9 cellular contexts compared by ENCODE assay signal in genomic region chr1:93446837-93447451, GRCh38. TPM values are rescaled to one million over a fixed set of nuclear protein-coding genes. Genes with fewer than 3 reads are reported as not detected.
DNase-seq lines count a peak whose midpoint lies in the region; ATAC-seq, FAIRE-seq and TF ChIP-seq lines count a peak whose summit lies in the region.
"Had no signal": no experiment of that assay in that cellular context is flagged by ENCODE, and none has a peak within 500 bp of the region (broad histone marks: within the 10 kb centered on the region; RNA-seq: fewer than 3 reads in every experiment).

No MANE protein-coding gene starts in this region.

- H3K4me1 ChIP-seq in K562 (replicated peaks in 1 of 2; ENCODE audit: control insufficient read depth in 2 of 2, insufficient read depth in 2 of 2, low read length in 2 of 2) = peaks cover 14 to 23% of the 10 kb centered on the region in 2 experiments; a peak in 4 of 5 replicates
- peaks cover 2 to 3% of the 10 kb centered on the region in 2 donors for H3K4me1 ChIP-seq in kidney (ENCODE audit: control insufficient read depth in 1 of 2, insufficient read depth in 1 of 2, low read depth in 1 of 2, low read length in 2 of 2)

- in situ Hi-C loops in K562 (cut with MboI) = loop anchor here (5.0 to 10.0 kb wide), 2 partner anchors 170 to 368 kb away; no protein-coding TSS in a partner anchor

- no peaks in the 10 kb centered on the region for H3K9me3 Mint-ChIP-seq in activated CD4-positive, alpha-beta T cell treated with anti-CD3 and anti-CD28 coated beads, Interleukin-2, amount 10 ng/mL, durations not matched to agents 24 days and 14 days
- H3K9me3 Mint-ChIP-seq in stimulated activated effector memory CD8-positive, alpha-beta T cell treated with anti-CD3 and anti-CD28 coated beads, Interleukin-12 subunit alpha, Interleukin-12 subunit beta, amount 100 ng/mL, for 72 hours = no peaks in the 10 kb centered on the region

- peak overlapping the region; percentile 96 for H3K4me2 ChIP-seq in K562 (ENCODE audit: insufficient read depth, low read length)

- H3K36me3 ChIP-seq in K562 (ENCODE audit: control insufficient read depth, insufficient read depth, low read length) = no peaks in the 10 kb centered on the region
- no peaks in the 10 kb centered on the region for H3K36me3 ChIP-seq in kidney (ENCODE audit: control insufficient read depth in 1 of 2, insufficient read depth in 2 of 2, low read length in 2 of 2)

- peak overlapping the region; percentile 89 for H3K4me3 ChIP-seq in K562
- H3K4me3 ChIP-seq in kidney (ENCODE audit: low read length in 2 of 2) = peak overlapping the region; percentile 93 to 97

- no peak for TF ChIP-seq RAD21 in K562 (CRISPR knock-in tag; conservative IDR thresholded peaks at IDR 0.05 in 1 of 2, IDR thresholded peaks at IDR 0.05 in 1 of 2)

- 14% methylated on average over 16 of the region's 16 CpGs for WGBS in K562 (ENCODE audit: insufficient coverage, low coverage, missing lambda C conversion rate)

- no peak for TF ChIP-seq CTCF in K562 (IDR thresholded peaks at IDR 0.05 in 2 of 3, conservative IDR thresholded peaks at IDR 0.05 in 1 of 3; ENCODE audit: insufficient read depth in 2 of 3, low read depth in 1 of 3, low read length in 3 of 3)
- no peak for TF ChIP-seq CTCF in kidney (IDR thresholded peaks at IDR 0.05; ENCODE audit: borderline replicate concordance, extremely low read depth, insufficient read depth)

- H3K36me3 Mint-ChIP-seq in activated CD4-positive, alpha-beta T cell treated with anti-CD3 and anti-CD28 coated beads, Interleukin-2, amount 10 ng/mL, durations not matched to agents 24 days and 14 days (ENCODE audit: low read depth) = peaks cover 2% of the 10 kb centered on the region
- no peaks in the 10 kb centered on the region for H3K36me3 Mint-ChIP-seq in stimulated activated effector memory CD8-positive, alpha-beta T cell treated with anti-CD3 and anti-CD28 coated beads, Interleukin-12 subunit alpha, Interleukin-12 subunit beta, amount 100 ng/mL, for 72 hours

- FAIRE-seq in K562 (lab: Jason Lieb, UNC) = peak; percentile 90
- no peak for FAIRE-seq in kidney (lab: Jason Lieb, UNC)
- FAIRE-seq: G401.6 had no signal

- H3K9me3 ChIP-seq in K562 (replicated peaks; ENCODE audit: control insufficient read depth, insufficient read depth, low read depth, low read length) (no peaks in the 10 kb centered on the region; the same call in 1 of the 2 replicates), kidney (ENCODE audit: control insufficient read depth in 1 of 2, low read length in 2 of 2) (no peaks in the 10 kb centered on the region)

- ATAC-seq in K562 = peak; percentile 32
- no peak for ATAC-seq in stimulated activated effector memory CD8-positive, alpha-beta T cell treated with anti-CD3 and anti-CD28 coated beads, Interleukin-12 subunit alpha, Interleukin-12 subunit beta, amount 100 ng/mL, for 72 hours

- H3K27ac Mint-ChIP-seq in activated CD4-positive, alpha-beta T cell treated with anti-CD3 and anti-CD28 coated beads, Interleukin-2, amount 10 ng/mL, durations not matched to agents 24 days and 14 days = peak overlapping the region; percentile 55
- H3K27ac Mint-ChIP-seq in stimulated activated effector memory CD8-positive, alpha-beta T cell treated with anti-CD3 and anti-CD28 coated beads, Interleukin-12 subunit alpha, Interleukin-12 subunit beta, amount 100 ng/mL, for 72 hours = no peak overlapping the region

- H2AFZ ChIP-seq in K562 (ENCODE audit: low read depth, low read length) = peak overlapping the region; percentile 96

- intact Hi-C loops in activated CD4-positive, alpha-beta T cell treated with anti-CD3 and anti-CD28 coated beads, Interleukin-2, amount 10 ng/mL, durations not matched to agents 24 days and 14 days (cut with micrococcal nuclease) = loop anchor here (10.0 kb wide), 1 partner anchor 238 kb away; the partner anchor contains the start of gene BCAR3
- intact Hi-C loops in K562 (cut with micrococcal nuclease) (loop anchor here (5.0 kb wide), 1 partner anchor 55 kb away; no protein-coding TSS in a partner anchor), kidney (cut with DNase I) (no loop called here)

- H3K27me3 ChIP-seq in K562 (ENCODE audit: control insufficient read depth in 2 of 2, insufficient read depth in 2 of 2, low read length in 2 of 2) = 0 out of 5 replicates have a peak, but pooled peaks cover 0 to 4% of the 10 kb centered on the region in 2 experiments

- peak overlapping the region; percentile 77 for H3K27ac ChIP-seq in K562 (ENCODE audit: extremely low read depth, low read depth, low read length)
- H3K27ac ChIP-seq in kidney (ENCODE audit: low read depth in 2 of 2, low read length in 2 of 2) = peak overlapping the region; percentile 66 to 79

- peaks cover 9% of the 10 kb centered on the region; the same call in 1 of the 2 replicates for H4K20me1 ChIP-seq in K562 (replicated peaks; ENCODE audit: control insufficient read depth, insufficient read depth, low read length)

- H3K9ac ChIP-seq in K562 (ENCODE audit: insufficient read depth in 1 of 2, low read depth in 2 of 2, low read length in 2 of 2) (peak overlapping the region; percentile 71 to 75; a peak in 3 of 4 replicates), kidney (ENCODE audit: low read length in 2 of 2) (peak overlapping the region; percentile 80 to 89)

- H3K4me1 Mint-ChIP-seq in activated CD4-positive, alpha-beta T cell treated with anti-CD3 and anti-CD28 coated beads, Interleukin-2, amount 10 ng/mL, durations not matched to agents 24 days and 14 days = peaks cover 11% of the 10 kb centered on the region
- H3K4me1 Mint-ChIP-seq in stimulated activated effector memory CD8-positive, alpha-beta T cell treated with anti-CD3 and anti-CD28 coated beads, Interleukin-12 subunit alpha, Interleukin-12 subunit beta, amount 100 ng/mL, for 72 hours = peaks cover 15% of the 10 kb centered on the region

- TF ChIP-seq EP300 in K562 (IDR thresholded peaks at IDR 0.05; ENCODE audit: low read length) = peak; percentile 76

- no peak for TF ChIP-seq POLR2A in K562 (conservative IDR thresholded peaks at IDR 0.05)

- peak overlapping the region; percentile 47 for H3K4me3 Mint-ChIP-seq in activated CD4-positive, alpha-beta T cell treated with anti-CD3 and anti-CD28 coated beads, Interleukin-2, amount 10 ng/mL, durations not matched to agents 24 days and 14 days
- H3K4me3 Mint-ChIP-seq in stimulated activated effector memory CD8-positive, alpha-beta T cell treated with anti-CD3 and anti-CD28 coated beads, Interleukin-12 subunit alpha, Interleukin-12 subunit beta, amount 100 ng/mL, for 72 hours = peak overlapping the region; percentile 92

- no peak for DNase-seq in activated CD4-positive, alpha-beta T cell treated with anti-CD3 and anti-CD28 coated beads, Interleukin-2, amount 10 ng/mL, durations not matched to agents 24 days and 14 days
- no peak for DNase-seq in activated CD4-positive, alpha-beta T cell treated with anti-CD3 and anti-CD28 coated beads, Interleukin-2, amount 50 U/mL, for 1 hour
- DNase-seq in NCI-H345 (lab: John Stamatoyannopoulos, UW) (peak; percentile 83), K562 (ENCODE audit: extremely low read depth in 1 of 4, low spot score in 3 of 4) (peak; percentile 65 to 79 (median 68)), kidney (no peak), AG08395 (ENCODE audit: low spot score) (no peak), middle frontal gyrus (ENCODE audit: extremely low spot score, low spot score) (no peak)
- no peak for DNase-seq in stimulated activated effector memory CD8-positive, alpha-beta T cell treated with anti-CD3 and anti-CD28 coated beads, Interleukin-12 subunit alpha, Interleukin-12 subunit beta, amount 100 ng/mL, for 72 hours (ENCODE audit: low spot score in 2 of 2)

- POLR2A ChIA-PET in K562 (lab: Yijun Ruan, JAX) = interaction anchor here (0.7 to 1.1 kb wide), 5 partner anchors 13 to 140 kb away, joined by 3 read pairs; no protein-coding TSS in a partner anchor

- BruUV-seq in K562 (replicated peaks; lab: Mats Ljungman, UMichigan) = no TSS peak

- H3K9me1 ChIP-seq in K562 (ENCODE audit: control insufficient read depth, insufficient read depth, low read length) = no peaks in the 10 kb centered on the region

- peaks cover 2% of the 10 kb centered on the region for H3K79me2 ChIP-seq in K562 (ENCODE audit: control insufficient read depth, insufficient read depth, low read length)

- CTCF ChIA-PET in K562 (lab: Yijun Ruan, JAX; ENCODE audit: low intra/inter-chr PET ratio) = no interaction called here

- H3K27me3 Mint-ChIP-seq in activated CD4-positive, alpha-beta T cell treated with anti-CD3 and anti-CD28 coated beads, Interleukin-2, amount 10 ng/mL, durations not matched to agents 24 days and 14 days = peaks cover 57% of the 10 kb centered on the region

RNA-seq across cellular contexts. Expression of gene FNBP1L, which starts 1.0 kb away (rescaled TPM):
- 0.14 and 0.24 TPM in 2 replicates for total RNA-seq in activated CD4-positive, alpha-beta T cell treated with anti-CD3 and anti-CD28 coated beads, Interleukin-2, amount 10 ng/mL, durations not matched to agents 24 days and 14 days
- 2.6 and 11.8 TPM in 2 replicates for total RNA-seq in K562 (2011; cell fraction: chromatin; rRNA removed; ENCODE audit: low replicate concordance)
- 1.0 and 2.1 TPM in 2 replicates for total RNA-seq in K562 (2011; cell fraction: nucleolus; rRNA removed)
- 5.1 and 7.2 TPM in 2 replicates for total RNA-seq in K562 (2011; cell fraction: nucleoplasm; rRNA removed)
- total RNA-seq in K562 (2014; rRNA removed) (4.4 and 5.9 TPM in 2 replicates), K562 (2014; rRNA removed; fragmentation: Illumina TruSeq; extraction: Trizol) (6.1 and 6.6 TPM in 2 replicates), K562 (2015; rRNA removed; fragmentation: Illumina TruSeq; extraction: Trizol) (5.3 and 6.1 TPM in 2 replicates), K562 (2021) (4.4 TPM in 2 replicates), kidney (57.3 TPM)
- polyA plus RNA-seq in K562 (2011; rRNA removed) (6.9 and 9.6 TPM in 2 replicates), K562 (2014; fragmentation: Illumina TruSeq; extraction: Trizol) (5.9 and 6.7 TPM in 2 replicates), K562 (2014; fragmentation: Nextera tagmentation; extraction: Ambion mirVana) (1 to 10 TPM; 1.4 to 2.3 TPM), K562 (2014; rRNA removed) (4.1 and 4.7 TPM in 2 replicates), kidney (ENCODE audit: insufficient read depth, low read depth, low replicate concordance) (32.7 TPM)
- polyA plus RNA-seq in K562 (2011; cell fraction: cytosol; rRNA removed) = 1.4 and 4.7 TPM in 2 replicates
- polyA plus RNA-seq in K562 (2011; cell fraction: nucleus; rRNA removed) = 6.6 and 16.4 TPM in 2 replicates
- polyA plus RNA-seq in K562 (2012) = 3.7 and 4.0 TPM in 2 replicates
- polyA minus RNA-seq in K562 (2011; rRNA and poly(A)+ RNA removed) = 10.4 and 19.9 TPM in 2 replicates
- 2.9 and 3.9 TPM in 2 replicates for polyA minus RNA-seq in K562 (2011; cell fraction: cytosol; rRNA and poly(A)+ RNA removed)
- polyA minus RNA-seq in K562 (2011; cell fraction: nucleus; rRNA and poly(A)+ RNA removed) = 6.1 and 20.2 TPM in 2 replicates

Comparison
In these comparisons a context has a peak if more than half of its experiments do, and no peak if none do; other contexts are left out.
1. DNase-seq: peak in NCI-H345 (single experiment) and K562 (4 of 4); none in activated CD4-positive, alpha-beta T cell treated with anti-CD3 and anti-CD28 coated beads, Interleukin-2, amount 10 ng/mL, durations not matched to agents 24 days and 14 days (single experiment), activated CD4-positive, alpha-beta T cell treated with anti-CD3 and anti-CD28 coated beads, Interleukin-2, amount 50 U/mL, for 1 hour (single experiment), kidney (single experiment), stimulated activated effector memory CD8-positive, alpha-beta T cell treated with anti-CD3 and anti-CD28 coated beads, Interleukin-12 subunit alpha, Interleukin-12 subunit beta, amount 100 ng/mL, for 72 hours (0 of 2), AG08395 (single experiment) and middle frontal gyrus (single experiment).